In genomic region chr9:73154760-73155159, GRCh38 we compare ENCODE assay signal across 9 cellular contexts. TPM values are rescaled to one million over a fixed set of nuclear protein-coding genes. Genes with fewer than 3 reads are reported as not detected.
DNase-seq lines count a peak whose midpoint lies in the region; ATAC-seq and TF ChIP-seq lines count a peak whose summit lies in the region.
"Had no signal": no experiment of that assay in that cellular context is flagged by ENCODE, and none has a peak within 500 bp of the region (broad histone marks: within the 10 kb centered on the region; RNA-seq: fewer than 3 reads in every experiment).

No MANE protein-coding gene starts in this region.

- TF ChIP-seq CTCF in RWPE1 (conservative IDR thresholded peaks at IDR 0.05; ENCODE audit: low read depth) (no peak), epithelial cell of esophagus (IDR thresholded peaks at IDR 0.05; ENCODE audit: insufficient read depth, low read depth, low read length, missing control alignments) (no peak)

- H3K9me2 ChIP-seq in GM23248 (ENCODE audit: insufficient read depth), result no peaks in the 10 kb centered on the region

- H3K27ac ChIP-seq in GM23248, result peak overlapping the region; percentile 99
- peak overlapping the region; percentile 62 for H3K27ac ChIP-seq in RWPE1
- H3K27ac ChIP-seq in skeletal muscle tissue (ENCODE audit: low read depth, low read length), result peak overlapping the region; percentile 41

- peaks cover 61% of the 10 kb centered on the region for H3K4me1 ChIP-seq in GM23248 (ENCODE audit: insufficient read depth)
- peaks cover 0 to 27% (median 2%) of the 10 kb centered on the region in 3 donors for H3K4me1 ChIP-seq in skeletal muscle tissue (ENCODE audit: control insufficient read depth in 3 of 3, insufficient read depth in 3 of 3, low read length in 3 of 3)

- DNase-seq in GM23248 (peak; percentile 43), RWPE1 (ENCODE audit: low spot score) (no peak), epithelial cell of esophagus (ENCODE audit: low read depth) (peak; percentile 35), anterior cingulate cortex (lab: John Stamatoyannopoulos, UW) (no peak), retina (no peak)
- DNase-seq: amniotic stem cell had no signal

- peaks cover 43% of the 10 kb centered on the region for H3K36me3 ChIP-seq in GM23248 (ENCODE audit: low read depth)
- H3K36me3 ChIP-seq in skeletal muscle tissue (ENCODE audit: control insufficient read depth in 3 of 3, insufficient read depth in 3 of 3, low read length in 3 of 3), result peaks cover 0 to 8% (median 5%) of the 10 kb centered on the region in 3 donors

- peak overlapping the region; percentile 89 for H3K4me2 ChIP-seq in GM23248 (ENCODE audit: unreplicated experiment)

- CTCF ChIA-PET in RWPE1 (lab: Yijun Ruan, JAX), result interaction anchor here (0.6 to 2.0 kb wide), 2 partner anchors 47 to 595 kb away, joined by 3 to 11 read pairs; no protein-coding TSS in a partner anchor

- H3K4me3 ChIP-seq in GM23248 (peak overlapping the region; percentile 100), epithelial cell of esophagus (ENCODE audit: low read length) (peak overlapping the region; percentile 92), skeletal muscle tissue (ENCODE audit: low read length in 3 of 3) (peak overlapping the region in 1 of 3 donors; percentile 73)

- POLR2A ChIA-PET in RWPE1 (lab: Yijun Ruan, JAX; ENCODE audit: low non-redundant PET), result no interaction called here

- H4K20me1 ChIP-seq in GM23248 (ENCODE audit: insufficient read depth), result peaks cover 39% of the 10 kb centered on the region

- 79 to 83% methylated on average over 2 of the region's 2 CpGs for WGBS in GM23248 (ENCODE audit: low coverage in 1 of 2, low lambda C conversion rate in 2 of 2, missing lambda C conversion rate in 2 of 2), 2 experiments

- H3K79me2 ChIP-seq in GM23248 (ENCODE audit: insufficient read depth), result peaks cover 99% of the 10 kb centered on the region

- H3F3A ChIP-seq in GM23248 (ENCODE audit: insufficient read depth), result peaks cover 76% of the 10 kb centered on the region

- ATAC-seq in HG03175 (IDR thresholded peaks at IDR 0.05; ENCODE audit: unreplicated experiment), result no peak
- ATAC-seq in GM18909 (IDR thresholded peaks at IDR 0.05; ENCODE audit: poor library complexity, unreplicated experiment), result no peak

- no peaks in the 10 kb centered on the region for H3K27me3 ChIP-seq in GM23248 (replicated peaks; ENCODE audit: insufficient read depth)
- no peaks in the 10 kb centered on the region for H3K27me3 ChIP-seq in skeletal muscle tissue (ENCODE audit: control insufficient read depth in 3 of 3, insufficient read depth in 3 of 3, low read length in 3 of 3)

- in situ Hi-C loops in GM23248 (cut with MboI), result no loop called here

- no peak overlapping the region for H2AFZ ChIP-seq in GM23248

- no peaks in the 10 kb centered on the region for H3K9me3 ChIP-seq in GM23248 (ENCODE audit: low read depth)
- H3K9me3 ChIP-seq in skeletal muscle tissue (ENCODE audit: control insufficient read depth in 3 of 3, low read length in 3 of 3), result no peaks in the 10 kb centered on the region

- H3K9ac ChIP-seq in GM23248, result peak overlapping the region; percentile 99
- H3K9ac ChIP-seq in skeletal muscle tissue (ENCODE audit: low read depth in 1 of 3, low read length in 3 of 3), result no peak overlapping the region

RNA-seq across cellular contexts. Expression of gene ANXA1, which starts 3.1 kb away (rescaled TPM):
- total RNA-seq in GM23248 (2014; rRNA removed; shearing (Covaris generic)), result 986 and 1,002 TPM in 2 replicates
- 1,010 and 1,013 TPM in 2 replicates for polyA plus RNA-seq in GM23248 (2016; fragmentation: Nextera tagmentation; extraction: Ambion mirVana)
- total RNA-seq in skeletal muscle tissue, result 90.8 TPM

Comparison
In these comparisons a context has a peak if more than half of its experiments do, and no peak if none do; other contexts are left out.
1. DNase-seq: peak in GM23248 (single experiment) and epithelial cell of esophagus (single experiment); none in RWPE1 (single experiment), anterior cingulate cortex (0 of 58) and retina (single experiment).
2. H3K27ac ChIP-seq: peak in every context shown above with its lines; median percentile 99 in GM23248; 62 in RWPE1; 41 in skeletal muscle tissue.
3. RNA of gene ANXA1, which starts 3.1 kb away (total RNA-seq): 986 to 1,002 TPM in GM23248; 90.8 TPM in skeletal muscle tissue (single experiment); every median in the first group is over 10 times any median in the second.